In genomic region chr19:5717215-5717614, GRCh38 we compare ENCODE assay signal across 1 cellular context.
TF ChIP-seq lines count a peak whose summit lies in the region.

No MANE protein-coding gene starts in this region.

TF ChIP-seq in GM12878, 131 proteins besides CTCF, POLR2A, EP300 and RAD21:
- TF ChIP-seq JUNB (IDR thresholded peaks at IDR 0.05) (no peak), RFX5 (IDR thresholded peaks at IDR 0.05; ENCODE audit: low read depth, low read length) (no peak), IRF3 (IDR thresholded peaks at IDR 0.05) (no peak), YBX1 (IDR thresholded peaks at IDR 0.05) (no peak), CREB1 (IDR thresholded peaks at IDR 0.05; ENCODE audit: low read depth) (no peak), SMARCA5 (IDR thresholded peaks at IDR 0.05) (no peak), ESRRA (IDR thresholded peaks at IDR 0.05; ENCODE audit: low read length) (no peak), TCF3 (IDR thresholded peaks at IDR 0.05; ENCODE audit: borderline replicate concordance, insufficient read depth, low read depth, low read length) (no peak), ZNF217 (IDR thresholded peaks at IDR 0.05) (no peak), PML (IDR thresholded peaks at IDR 0.05; ENCODE audit: low read length) (no peak), NR2C1 (IDR thresholded peaks at IDR 0.05) (no peak), BCLAF1 (IDR thresholded peaks at IDR 0.05) (no peak), SKIL (IDR thresholded peaks at IDR 0.05; ENCODE audit: low read depth, poor library complexity, severe bottlenecking) (no peak), CHD1 (IDR thresholded peaks at IDR 0.05; ENCODE audit: low read depth, low read length) (no peak), CBFB (IDR thresholded peaks at IDR 0.05; ENCODE audit: low read depth) (no peak), ZNF274 (IDR thresholded peaks at IDR 0.05; ENCODE audit: insufficient read depth, insufficient read length) (no peak), KAT2A (conservative IDR thresholded peaks at IDR 0.05; ENCODE audit: control insufficient read depth, low read depth, low read length) (no peak), SREBF2 (IDR thresholded peaks at IDR 0.05; ENCODE audit: low read length) (no peak), ETV6 (conservative IDR thresholded peaks at IDR 0.05 in 1 of 2, IDR thresholded peaks at IDR 0.05 in 1 of 2; ENCODE audit: borderline replicate concordance in 1 of 2, low read depth in 1 of 2) (no peak)
TF ChIP-seq in GM12878: peak in this region for 0.
